Comparison of ENCODE assay signal across 31 cellular contexts in genomic region chr18:14978191-14978590, GRCh38.
"Had no signal": no experiment of that assay in that cellular context is flagged by ENCODE, and none has a peak within 500 bp of the region (broad histone marks: within the 10 kb centered on the region; RNA-seq: fewer than 3 reads in every experiment).

No MANE protein-coding gene starts in this region.

- H3K9me3 ChIP-seq: adrenal gland, body of pancreas, breast epithelium had no signal

- H3K27me3 ChIP-seq: adrenal gland, body of pancreas, brain microvascular endothelial cell, breast epithelium had no signal

- DNase-seq: activated B cell treated with CpG ODN at 0.5 μM for 24 hours; activated CD4-positive, alpha-beta memory T cell treated with anti-CD3 and anti-CD28 coated beads for 36 hours; activated CD4-positive, alpha-beta T cell treated with anti-CD3 and anti-CD28 coated beads for 4 hours; activated CD4-positive, alpha-beta T cell treated with anti-CD3 and anti-CD28 coated beads, Interleukin-2, amount 10 ng/mL, durations not matched to agents 24 days and 14 days; activated CD4-positive, alpha-beta T cell treated with anti-CD3 and anti-CD28 coated beads, Interleukin-2, amount 50 U/mL, for 1 hour; activated CD4-positive, alpha-beta T cell treated with anti-CD3 and anti-CD28 coated beads, Interleukin-2, amount 50 U/mL, for 4 hours; activated CD4-positive, CD25-positive, alpha-beta regulatory T cell treated with anti-CD3 and anti-CD28 coated beads, Interleukin-2, amount 50 U/mL, for 72 hours; activated CD8-positive, alpha-beta memory T cell treated with anti-CD3 and anti-CD28 coated beads, Interleukin-2, amount 50 U/mL, for 4 hours; activated CD8-positive, alpha-beta T cell treated with anti-CD3 and anti-CD28 coated beads for 36 hours; activated effector memory CD4-positive, alpha-beta T cell treated with anti-CD3 and anti-CD28 coated beads, Interleukin-2, amount 50 U/mL, for 16 hours; activated gamma-delta T cell treated with Interleukin-2 at 50 U/mL for 16 hours; activated naive CD4-positive, alpha-beta T cell; activated naive CD4-positive, alpha-beta T cell treated with anti-CD3 and anti-CD28 coated beads for 36 hours; activated naive CD4-positive, alpha-beta T cell treated with anti-CD3 and anti-CD28 coated beads, Interleukin-2, amount 50 U/mL, for 16 hours; activated naive CD8-positive, alpha-beta T cell treated with anti-CD3 and anti-CD28 coated beads for 36 hours; activated T-cell treated with anti-CD3 and anti-CD28 coated beads for 4 hours; activated T-cell treated with anti-CD3 and anti-CD28 coated beads, Interleukin-2, amount 50 U/mL, for 1 hour; activated T-cell treated with anti-CD3 and anti-CD28 coated beads, Interleukin-2, amount 50 U/mL, for 4 hours; activated T-cell treated with anti-CD3 and anti-CD28 coated beads, Interleukin-2, amount 50 U/mL, for 72 hours; adrenal gland; amniotic stem cell; aorta; body of pancreas; brain microvascular endothelial cell; central memory CD4-positive, alpha-beta T cell; T-helper 1 cell; T-helper 2 cell; T-helper 9 cell had no signal

- H3K27ac ChIP-seq: adrenal gland, body of pancreas, brain microvascular endothelial cell, breast epithelium, VCaP had no signal

- H3K4me3 ChIP-seq: adrenal gland, body of pancreas, breast epithelium had no signal

- H3K36me3 ChIP-seq: adrenal gland, brain microvascular endothelial cell, breast epithelium had no signal

- ATAC-seq: activated CD8-positive, alpha-beta T cell treated with anti-CD3 and anti-CD28 coated beads for 36 hours; activated T-cell treated with anti-CD3 and anti-CD28 coated beads, Interleukin-2, amount 50 U/mL, for 4 hours; activated T-helper 17 cell treated with anti-CD3 and anti-CD28 coated beads, Interleukin-2, amount 50 U/mL, for 72 hours; body of pancreas had no signal

- H3K4me1 ChIP-seq: adrenal gland, body of pancreas, breast epithelium had no signal
